ENCODE assay signal across 17 cellular contexts in genomic region chr2:72951303-72952095, GRCh38. TPM values are rescaled to one million over a fixed set of nuclear protein-coding genes. Genes with fewer than 3 reads are reported as not detected.
DNase-seq lines count a peak whose midpoint lies in the region; ATAC-seq, FAIRE-seq and TF ChIP-seq lines count a peak whose summit lies in the region.
"Had no signal": no experiment of that assay in that cellular context is flagged by ENCODE, and none has a peak within 500 bp of the region (broad histone marks: within the 10 kb centered on the region; RNA-seq: fewer than 3 reads in every experiment).

No MANE protein-coding gene starts in this region.

- H2BK20ac ChIP-seq in H1 (ENCODE audit: low read length), result peak overlapping the region; percentile 99; the same call in 1 of the 2 replicates

- H3K23ac ChIP-seq in H1 (ENCODE audit: insufficient read length), result no peak overlapping the region

- peak overlapping the region; percentile 100 for H2BK12ac ChIP-seq in H1 (ENCODE audit: low read depth, low read length)

- H3K18ac ChIP-seq in H1 (ENCODE audit: extremely low read depth, low read length), result peak overlapping the region; percentile 90

- TF ChIP-seq POLR2A in HepG2 (IDR thresholded peaks at IDR 0.05; ENCODE audit: insufficient read depth in 1 of 2, low read depth in 2 of 2, low read length in 2 of 2) (no peak), right lobe of liver (IDR thresholded peaks at IDR 0.05) (no peak), H1 (IDR thresholded peaks at IDR 0.05; ENCODE audit: control extremely low read depth in 1 of 2, low read depth in 2 of 2, low read length in 2 of 2) (peak in 1 of 2 experiments; percentile 55; a peak in 2 of 3 replicates)

- no peak for DNase-seq in HepG2 (ENCODE audit: low spot score)
- DNase-seq in right lobe of liver, result no peak
- peak; percentile 76 to 77 for DNase-seq in H1 (ENCODE audit: low read depth in 1 of 2, low spot score in 2 of 2)
- peak; percentile 85 for DNase-seq in iPS-NIHi7 (ENCODE audit: extremely low spot score)
- no peak for DNase-seq in activated T-cell treated with anti-CD3 and anti-CD28 coated beads, Interleukin-2, amount 50 U/mL, for 1 hour
- DNase-seq in NCI-H748 treated with DMSO at 0.1 percent for 48 hours (lab: John Stamatoyannopoulos, UW), result no peak
- DNase-seq in Karpas-422, result no peak
- DNase-seq: C1 segment of cervical spinal cord, DMS153, EL, NCI-H1105 treated with DMSO at 0.1 percent for 48 hours, NCI-H187 treated with DMSO at 0.1 percent for 48 hours, NCI-H446, NCI-H774 had no signal

- intact Hi-C loops in HepG2 (cut with micrococcal nuclease; ENCODE audit: unreplicated experiment) (no loop called here), right lobe of liver (cut with DNase I) (no loop called here)

- peak overlapping the region; percentile 100 for H4K91ac ChIP-seq in H1 (replicated peaks; ENCODE audit: insufficient read length, low read length)

- H3K14ac ChIP-seq in H1 (ENCODE audit: insufficient read length), result no peak overlapping the region

- H3K9ac ChIP-seq in HepG2 (ENCODE audit: insufficient read depth, low read depth, low read length) (no peak overlapping the region), H1 (replicated peaks in 1 of 4; ENCODE audit: extremely low read depth in 1 of 4, low read depth in 3 of 4, low read length in 3 of 4) (no peak overlapping the region; a peak in 1 of 7 replicates), Karpas-422 (ENCODE audit: low read length) (no peak overlapping the region)

- no peak for TF ChIP-seq CTCF in HepG2 (CRISPR knock-in tag; IDR thresholded peaks at IDR 0.05)
- TF ChIP-seq CTCF in right lobe of liver (IDR thresholded peaks at IDR 0.05), result no peak
- no peak for TF ChIP-seq CTCF in H1 (IDR thresholded peaks at IDR 0.05; ENCODE audit: control extremely low read depth in 1 of 3, insufficient read depth in 1 of 3, low read depth in 1 of 3, low read length in 3 of 3)

- peak overlapping the region; percentile 98 for H3K4ac ChIP-seq in H1 (replicated peaks; ENCODE audit: insufficient read length, low read depth, low read length)

- no peak overlapping the region for H3K27ac ChIP-seq in HepG2 (ENCODE audit: extremely low read length, insufficient read depth, low read length)
- no peak overlapping the region for H3K27ac ChIP-seq in right lobe of liver
- peak overlapping the region; percentile 93 for H3K27ac ChIP-seq in H1 (ENCODE audit: low read depth, low read length)
- no peak overlapping the region for H3K27ac ChIP-seq in Karpas-422 (ENCODE audit: low read length)
- H3K27ac ChIP-seq: HL-60 had no signal

- peaks cover 0 to under 1% of the 10 kb centered on the region in 2 experiments; a peak in 1 of 5 replicates for H3K36me3 ChIP-seq in HepG2 (replicated peaks in 1 of 2; ENCODE audit: control insufficient read depth in 1 of 2, insufficient read depth in 2 of 2, low read length in 2 of 2)
- H3K36me3 ChIP-seq in right lobe of liver, result peaks cover 0 to 7% (median 1%) of the 10 kb centered on the region in 4 donors
- H3K36me3 ChIP-seq in H1 (ENCODE audit: control insufficient read depth in 2 of 4, insufficient read depth in 4 of 4, low read length in 3 of 4), result no peaks in the 10 kb centered on the region
- no peaks in the 10 kb centered on the region for H3K36me3 ChIP-seq in Karpas-422 (ENCODE audit: insufficient read depth, low read length)

- peak overlapping the region; percentile 99 for H2AK5ac ChIP-seq in H1 (ENCODE audit: low read depth, low read length)

- FAIRE-seq in HepG2 (lab: Jason Lieb, UNC), result no peak
- peak; percentile 69 for FAIRE-seq in H1 (lab: Jason Lieb, UNC)

- TF ChIP-seq RAD21 in HepG2 (CRISPR knock-in tag; IDR thresholded peaks at IDR 0.05) (no peak), H1 (IDR thresholded peaks at IDR 0.05 in 1 of 2, conservative IDR thresholded peaks at IDR 0.05 in 1 of 2; ENCODE audit: low read depth in 2 of 2, low read length in 2 of 2) (0 out of 4 replicates have a peak, but pooled peaks of 1 of the 2 experiments have one; percentile 1)

- H2BK15ac ChIP-seq in H1 (ENCODE audit: low read length), result 0 out of 2 replicates have a peak overlapping the region, but pooled peaks have one; percentile 73

- H3K9me3 ChIP-seq in HepG2 (ENCODE audit: low read length) (no peaks in the 10 kb centered on the region), right lobe of liver (no peaks in the 10 kb centered on the region), H1 (ENCODE audit: insufficient read depth in 2 of 2, low read depth in 1 of 2, low read length in 1 of 2) (no peaks in the 10 kb centered on the region), Karpas-422 (ENCODE audit: low read length) (no peaks in the 10 kb centered on the region)

- H4K8ac ChIP-seq in H1 (ENCODE audit: extremely low read depth, insufficient read depth, low read length), result 0 out of 2 replicates have a peak overlapping the region, but pooled peaks have one; percentile 37

- no peaks in the 10 kb centered on the region; the same call in 1 of the 2 replicates for H3K79me1 ChIP-seq in H1 (ENCODE audit: low read depth, low read length)

- H3K4me3 ChIP-seq in HepG2 (replicated peaks in 1 of 3; ENCODE audit: insufficient read depth in 1 of 3, low read depth in 2 of 3, low read length in 3 of 3) (no peak overlapping the region), right lobe of liver (no peak overlapping the region), H1 (ENCODE audit: extremely low read depth in 1 of 4, insufficient read depth in 2 of 4, low read depth in 3 of 4, low read length in 4 of 4) (no peak overlapping the region), Karpas-422 (ENCODE audit: low read length) (no peak overlapping the region)

- no peaks in the 10 kb centered on the region for H4K20me1 ChIP-seq in HepG2 (ENCODE audit: insufficient read depth, low read length)
- no peaks in the 10 kb centered on the region for H4K20me1 ChIP-seq in H1 (replicated peaks in 1 of 2; ENCODE audit: control insufficient read depth in 1 of 2, insufficient read depth in 2 of 2, low read length in 2 of 2)
- 0 out of 2 replicates have a peak, but pooled peaks cover 6% of the 10 kb centered on the region for H4K20me1 ChIP-seq in Karpas-422 (ENCODE audit: insufficient read depth, low read depth, low read length)

- POLR2A ChIA-PET in HepG2 (lab: Yijun Ruan, JAX), result no interaction called here
- POLR2A ChIA-PET in H1 (lab: Charles Lee; ENCODE audit: partially characterized antibody), result interaction anchor here (0.6 to 5.0 kb wide), 13 partner anchors 9 to 283 kb away, joined by 3 to 29 read pairs (median 6); partner anchors contain the start of genes CCT7 and EMX1

- H4K5ac ChIP-seq in H1 (ENCODE audit: insufficient read length, low read depth, low read length), result peak overlapping the region; percentile 45

- H3K23me2 ChIP-seq in H1 (ENCODE audit: low read depth, low read length), result no peaks in the 10 kb centered on the region

- 91% methylated on average over 7 of the region's 8 CpGs for WGBS in HepG2 (ENCODE audit: low lambda C conversion rate)
- 87% methylated on average over 6 of the region's 8 CpGs for WGBS in right lobe of liver (ENCODE audit: insufficient coverage, low coverage, low lambda C conversion rate, missing lambda C conversion rate)
- 39% methylated on average over 8 of the region's 8 CpGs; no CpG with 5 or more reads in 1 of the 2 experiments for WGBS in H1 (ENCODE audit: extremely low coverage in 1 of 2, insufficient coverage in 1 of 2, insufficient read length in 1 of 2, insufficient replicate concordance in 2 of 2, low coverage in 1 of 2, low lambda C conversion rate in 2 of 2, missing lambda C conversion rate in 1 of 2), 2 experiments

- peak overlapping the region; percentile 100 for H2BK5ac ChIP-seq in H1 (ENCODE audit: low read depth, low read length)

- ATAC-seq in HepG2 (no peak), right lobe of liver (no peak), HG03159 (IDR thresholded peaks at IDR 0.05; ENCODE audit: unreplicated experiment) (no peak)

- in situ Hi-C loops in HepG2 (cut with HindIII; ENCODE audit: extremely low pct_ligation_motif_present, low pct_unique_long_range_greater_than_20kb), result no loop called here

- no peaks in the 10 kb centered on the region for H3K27me3 ChIP-seq in HepG2 (ENCODE audit: control insufficient read depth in 1 of 2, insufficient read depth in 2 of 2, low read length in 2 of 2)
- no peaks in the 10 kb centered on the region for H3K27me3 ChIP-seq in right lobe of liver
- H3K27me3 ChIP-seq in H1 (replicated peaks in 1 of 4; ENCODE audit: control insufficient read depth in 3 of 4, extremely low read depth in 1 of 4, insufficient read depth in 3 of 4, low read length in 3 of 4), result peaks cover 0 to 5% (median under 1%) of the 10 kb centered on the region in 4 experiments; a peak in 1 of 7 replicates
- H3K27me3 ChIP-seq in Karpas-422 (ENCODE audit: low read length), result no peaks in the 10 kb centered on the region

- peak overlapping the region; percentile 99 for H2BK120ac ChIP-seq in H1 (replicated peaks; ENCODE audit: low read depth, low read length)

- no peaks in the 10 kb centered on the region for H3K9me2 ChIP-seq in Karpas-422 (replicated peaks; ENCODE audit: insufficient read depth, low read length)

- BruUV-seq in HepG2 (replicated peaks; lab: Mats Ljungman, UMichigan), result no TSS peak

- TF ChIP-seq EP300 in HepG2 (IDR thresholded peaks at IDR 0.05; ENCODE audit: low read depth in 2 of 2, low read length in 2 of 2) (no peak), HepG2 (CRISPR knock-in tag; IDR thresholded peaks at IDR 0.05; ENCODE audit: borderline replicate concordance) (no peak), H1 (IDR thresholded peaks at IDR 0.05; ENCODE audit: borderline replicate concordance in 1 of 2, low read depth in 2 of 2, low read length in 2 of 2) (peak in 1 of 2 experiments; percentile 93; a peak in 1 of 3 replicates)

- H3K79me2 ChIP-seq in HepG2 (ENCODE audit: insufficient read depth, low read length) (no peaks in the 10 kb centered on the region), H1 (ENCODE audit: control insufficient read depth in 1 of 2, insufficient read depth in 2 of 2, low read length in 2 of 2) (no peaks in the 10 kb centered on the region), Karpas-422 (ENCODE audit: low read length) (no peaks in the 10 kb centered on the region)

- CTCF ChIA-PET in HepG2 (lab: Yijun Ruan, JAX; ENCODE audit: low intra/inter-chr PET ratio, low total read pairs) (no interaction called here), H1 (lab: Charles Lee; ENCODE audit: partially characterized antibody) (interaction anchor here (0.8 to 25.6 kb wide), 21 partner anchors 11 to 226 kb away, joined by 3 to 490 read pairs (median 6); partner anchors contain the start of genes EMX1 and SPR)

- H3K4me1 ChIP-seq in HepG2 (ENCODE audit: insufficient read depth, low read length) (no peaks in the 10 kb centered on the region), right lobe of liver (no peaks in the 10 kb centered on the region), H1 (replicated peaks in 1 of 4; ENCODE audit: control insufficient read depth in 3 of 4, insufficient read depth in 4 of 4, low read length in 3 of 4) (peaks cover 3 to 24% (median 17%) of the 10 kb centered on the region in 4 experiments), Karpas-422 (ENCODE audit: low read length) (no peaks in the 10 kb centered on the region)

- H2AFZ ChIP-seq in HepG2 (ENCODE audit: low read length), result no peak overlapping the region
- no peak overlapping the region for H2AFZ ChIP-seq in H1 (ENCODE audit: low read length)
- H2AFZ ChIP-seq in Karpas-422 (ENCODE audit: low read length), result no peak overlapping the region

- peak overlapping the region; percentile 97 for H3K56ac ChIP-seq in H1 (replicated peaks; ENCODE audit: insufficient read length, low read depth, low read length)

- H3K4me2 ChIP-seq in HepG2 (ENCODE audit: low read depth, low read length) (no peak overlapping the region), H1 (ENCODE audit: insufficient read depth in 1 of 2, low read depth in 2 of 2, low read length in 2 of 2) (peak overlapping the region; percentile 31 to 53), Karpas-422 (ENCODE audit: low read depth, low read length, poor library complexity, severe bottlenecking) (no peak overlapping the region)

RNA-seq across cellular contexts. Expression of gene EMX1, which starts 34.2 kb away (rescaled TPM):
- total RNA-seq in HepG2 (2016; rRNA removed; fragmentation: Illumina TruSeq; extraction: Trizol), result 3.9 and 4.9 TPM in 2 replicates
- total RNA-seq in HepG2 (2016; cell fraction: cytosol; rRNA removed; fragmentation: Illumina TruSeq; extraction: Trizol; ENCODE audit: low read depth), result 1.4 and 3.6 TPM in 2 replicates
- total RNA-seq in HepG2 (2016; cell fraction: insoluble cytoplasmic fraction; rRNA removed; fragmentation: Illumina TruSeq; extraction: Trizol), result 3.5 and 4.5 TPM in 2 replicates
- 3.1 and 4.4 TPM in 2 replicates for total RNA-seq in HepG2 (2016; cell fraction: membrane; rRNA removed; fragmentation: Illumina TruSeq; extraction: Trizol)
- 2.2 and 2.3 TPM in 2 replicates for total RNA-seq in HepG2 (2016; cell fraction: nucleus; rRNA removed; fragmentation: Illumina TruSeq; extraction: Trizol)
- 0.62 and 0.63 TPM in 2 replicates for polyA plus RNA-seq in HepG2 (2011; rRNA removed)
- 0.30 and 0.45 TPM in 2 replicates for polyA plus RNA-seq in HepG2 (2011; cell fraction: cytosol; rRNA removed)
- 1.3 and 2.0 TPM in 2 replicates for polyA plus RNA-seq in HepG2 (2011; cell fraction: nucleus; rRNA removed)
- polyA plus RNA-seq in HepG2 (2012), result 0.61 and 0.76 TPM in 2 replicates
- 1.7 and 2.7 TPM in 2 replicates for polyA plus RNA-seq in HepG2 (2016; cell fraction: cytosol; fragmentation: Illumina TruSeq; extraction: Trizol; ENCODE audit: low read depth)
- 4.2 and 5.5 TPM in 2 replicates for polyA plus RNA-seq in HepG2 (2016; cell fraction: insoluble cytoplasmic fraction; fragmentation: Illumina TruSeq; extraction: Trizol; ENCODE audit: low read depth)
- polyA plus RNA-seq in HepG2 (2016; cell fraction: membrane; fragmentation: Illumina TruSeq; extraction: Trizol; ENCODE audit: low read depth), result 4.4 and 4.5 TPM in 2 replicates
- polyA plus RNA-seq in HepG2 (2016; cell fraction: nucleus; fragmentation: Illumina TruSeq; extraction: Trizol; ENCODE audit: insufficient read depth, low read depth), result 6.4 and 7.2 TPM in 2 replicates
- polyA minus RNA-seq in HepG2 (2011; rRNA and poly(A)+ RNA removed; ENCODE audit: low replicate concordance), result 0.58 TPM in 1 of 2 replicates, not detected in the other
- polyA minus RNA-seq in HepG2 (2011; cell fraction: cytosol; rRNA and poly(A)+ RNA removed), result 0.79 TPM in 1 of 2 replicates, not detected in the other
- 0.64 and 0.87 TPM in 2 replicates for polyA minus RNA-seq in HepG2 (2011; cell fraction: nucleus; rRNA and poly(A)+ RNA removed)
- total RNA-seq in right lobe of liver, result under 1 TPM in 3 of 6 experiments, not detected in 3; 0.25 to 0.49 (median 0.29) TPM
- 4.8 and 4.9 TPM in 2 replicates for total RNA-seq in H1 (2021; fragmentation: NEBNext Ultra II Directional; extraction: Animal tissue kit (Norgen Biotek cat#: 25700))
- 2.4 and 3.3 TPM in 2 replicates for polyA plus RNA-seq in H1 (2011; rRNA removed)
- polyA plus RNA-seq in H1 (2011; cell fraction: cytosol; rRNA removed), result 2.8 TPM
- 3.5 TPM for polyA plus RNA-seq in H1 (2011; cell fraction: nucleus; rRNA removed)
- polyA plus RNA-seq in H1 (2012, experiment 1 of 2), result 2.2 to 3.8 TPM (median 3.0 TPM) in 4 replicates
- 1.8 TPM for polyA plus RNA-seq in H1 (2012, experiment 2 of 2)
- 3.2 TPM for polyA plus RNA-seq in H1 (2013, experiment 1 of 2)
- 3.2 TPM for polyA plus RNA-seq in H1 (2013, experiment 2 of 2)
- 1.1 and 2.1 TPM in 2 replicates for polyA minus RNA-seq in H1 (2011; rRNA and poly(A)+ RNA removed)
- polyA minus RNA-seq in H1 (2011; cell fraction: cytosol; rRNA and poly(A)+ RNA removed), result 3.4 TPM
- 3.5 TPM for polyA minus RNA-seq in H1 (2011; cell fraction: nucleus; rRNA and poly(A)+ RNA removed)
- total RNA-seq in Karpas-422 (2014; rRNA removed; shearing (Covaris generic); ENCODE audit: low replicate concordance), result not detected in 2 replicates
- total RNA-seq: RPMI7951 had no signal

Comparison
In these comparisons a context has a peak if more than half of its experiments do, and no peak if none do; other contexts are left out.
1. DNase-seq: peak in H1 (2 of 2) and iPS-NIHi7 (single experiment); none in HepG2 (single experiment), right lobe of liver (0 of 3), activated T-cell treated with anti-CD3 and anti-CD28 coated beads, Interleukin-2, amount 50 U/mL, for 1 hour (single experiment), NCI-H748 treated with DMSO at 0.1 percent for 48 hours (single experiment) and Karpas-422 (single experiment).
2. H3K4me2 ChIP-seq: peak in H1 (2 of 2); none in HepG2 (single experiment) and Karpas-422 (single experiment).
3. Of the 41 proteins assayed by ChIP-seq in both HepG2 and H1: peak only in HepG2: none; only in H1: HDAC2, POLR2AphosphoS5, SP1 and TCF12; in both: none; in neither: 34; mixed calls (peak in some experiments, not most) for 3.